ENCODE assay signal across 8 cellular contexts in genomic region chr19:45440259-45440638, GRCh38. TPM values are rescaled to one million over a fixed set of nuclear protein-coding genes. Genes with fewer than 3 reads are reported as not detected.
DNase-seq lines count a peak whose midpoint lies in the region; ATAC-seq and TF ChIP-seq lines count a peak whose summit lies in the region.

No MANE protein-coding gene starts in this region.

- peaks cover 6% of the 10 kb centered on the region for H3K4me1 ChIP-seq in iPS-18a (ENCODE audit: control insufficient read depth, low read depth, low read length)

- no peak for ATAC-seq in activated naive CD4-positive, alpha-beta T cell treated with anti-CD3 and anti-CD28 coated beads, Interleukin-2, amount 50 U/mL, for 72 hours
- ATAC-seq in stimulated activated memory B cell treated with anti-CD40 and anti-IgM and Interleukin-4, amounts not matched to agents 10 μg/mL and 1 μg/mL and 100 μg/mL, for 72 hours = no peak
- ATAC-seq in HG02798 (IDR thresholded peaks at IDR 0.05; ENCODE audit: poor library complexity, unreplicated experiment) = no peak
- ATAC-seq in HG02571 (IDR thresholded peaks at IDR 0.05; ENCODE audit: unreplicated experiment) = no peak
- ATAC-seq in GM19351 (IDR thresholded peaks at IDR 0.05; ENCODE audit: unreplicated experiment) = no peak

- no peaks in the 10 kb centered on the region for H3K9me3 Mint-ChIP-seq in activated naive CD4-positive, alpha-beta T cell treated with anti-CD3 and anti-CD28 coated beads, Interleukin-2, amount 50 U/mL, for 72 hours
- H3K9me3 Mint-ChIP-seq in stimulated activated memory B cell treated with anti-CD40 and anti-IgM and Interleukin-4, amounts not matched to agents 10 μg/mL and 1 μg/mL and 100 μg/mL, for 72 hours = no peaks in the 10 kb centered on the region

- peak overlapping the region; percentile 29 to 53 for H3K27ac Mint-ChIP-seq in activated naive CD4-positive, alpha-beta T cell treated with anti-CD3 and anti-CD28 coated beads, Interleukin-2, amount 50 U/mL, for 72 hours
- H3K27ac Mint-ChIP-seq in stimulated activated memory B cell treated with anti-CD40 and anti-IgM and Interleukin-4, amounts not matched to agents 10 μg/mL and 1 μg/mL and 100 μg/mL, for 72 hours = peak overlapping the region; percentile 62

- H3K36me3 Mint-ChIP-seq in activated naive CD4-positive, alpha-beta T cell treated with anti-CD3 and anti-CD28 coated beads, Interleukin-2, amount 50 U/mL, for 72 hours = no peaks in the 10 kb centered on the region
- no peaks in the 10 kb centered on the region for H3K36me3 Mint-ChIP-seq in stimulated activated memory B cell treated with anti-CD40 and anti-IgM and Interleukin-4, amounts not matched to agents 10 μg/mL and 1 μg/mL and 100 μg/mL, for 72 hours

- DNase-seq in HL-60 (ENCODE audit: low read depth in 1 of 2, low spot score in 1 of 2) = no peak
- DNase-seq in activated naive CD4-positive, alpha-beta T cell treated with anti-CD3 and anti-CD28 coated beads, Interleukin-2, amount 50 U/mL, for 72 hours (ENCODE audit: low spot score in 2 of 2) = no peak
- DNase-seq in effector CD8-positive, alpha-beta T cell (lab: John Stamatoyannopoulos, UW) = no peak

- no peaks in the 10 kb centered on the region for H3K36me3 ChIP-seq in iPS-18a (ENCODE audit: control insufficient read depth, low read depth, low read length)

- no peaks in the 10 kb centered on the region for H3K27me3 Mint-ChIP-seq in stimulated activated memory B cell treated with anti-CD40 and anti-IgM and Interleukin-4, amounts not matched to agents 10 μg/mL and 1 μg/mL and 100 μg/mL, for 72 hours

- peak overlapping the region; percentile 38 for H3K4me3 ChIP-seq in HL-60 (replicated peaks; ENCODE audit: insufficient read depth, low read length)
- H3K4me3 ChIP-seq in iPS-18a (ENCODE audit: low read length) = peak overlapping the region; percentile 58

- H3K9ac ChIP-seq in iPS-18a (ENCODE audit: low read length) = no peak overlapping the region

- no peaks in the 10 kb centered on the region for H3K27me3 ChIP-seq in HL-60 (ENCODE audit: insufficient read depth, poor library complexity, severe bottlenecking)
- peaks cover 7% of the 10 kb centered on the region for H3K27me3 ChIP-seq in iPS-18a (ENCODE audit: control insufficient read depth, insufficient read depth, low read length)

- no peaks in the 10 kb centered on the region for H3K9me3 ChIP-seq in iPS-18a (ENCODE audit: control insufficient read depth, low read depth, low read length)

- peak overlapping the region; percentile 79 for H3K4me3 Mint-ChIP-seq in stimulated activated memory B cell treated with anti-CD40 and anti-IgM and Interleukin-4, amounts not matched to agents 10 μg/mL and 1 μg/mL and 100 μg/mL, for 72 hours

- peaks cover 37% of the 10 kb centered on the region for H3K4me1 Mint-ChIP-seq in stimulated activated memory B cell treated with anti-CD40 and anti-IgM and Interleukin-4, amounts not matched to agents 10 μg/mL and 1 μg/mL and 100 μg/mL, for 72 hours

- no peak overlapping the region for H3K27ac ChIP-seq in HL-60 (replicated peaks)
- no peak overlapping the region for H3K27ac ChIP-seq in iPS-18a (ENCODE audit: low read length)

- no peak for TF ChIP-seq CTCF in HL-60 (IDR thresholded peaks at IDR 0.05; ENCODE audit: insufficient read depth, low read length)

RNA-seq across cellular contexts. Expression of gene ERCC1, which starts 16.5 kb away (rescaled TPM):
- 10 to 100 TPM in 1 of 2 donors, 1 to 10 TPM in 1; 9.7 to 60.7 TPM for total RNA-seq in activated naive CD4-positive, alpha-beta T cell treated with anti-CD3 and anti-CD28 coated beads, Interleukin-2, amount 50 U/mL, for 72 hours

RNA-seq across cellular contexts. Expression of gene FOSB, which starts 27.5 kb away (rescaled TPM):
- total RNA-seq in activated naive CD4-positive, alpha-beta T cell treated with anti-CD3 and anti-CD28 coated beads, Interleukin-2, amount 50 U/mL, for 72 hours = 10 to 100 TPM; 19.9 to 37.6 TPM

RNA-seq across cellular contexts. Expression of gene POLR1G, which starts 33.8 kb away (rescaled TPM):
- total RNA-seq in activated naive CD4-positive, alpha-beta T cell treated with anti-CD3 and anti-CD28 coated beads, Interleukin-2, amount 50 U/mL, for 72 hours = 10 to 100 TPM in 1 of 2 donors, 1 to 10 TPM in 1; 6.8 to 14.1 TPM

RNA-seq across cellular contexts. Expression of gene PPP1R13L, which starts 35.4 kb away (rescaled TPM):
- total RNA-seq in activated naive CD4-positive, alpha-beta T cell treated with anti-CD3 and anti-CD28 coated beads, Interleukin-2, amount 50 U/mL, for 72 hours = 10 to 100 TPM; 10.9 to 52.2 TPM

RNA-seq across cellular contexts. Expression of gene RTN2, which starts 56.6 kb away (rescaled TPM):
- total RNA-seq in activated naive CD4-positive, alpha-beta T cell treated with anti-CD3 and anti-CD28 coated beads, Interleukin-2, amount 50 U/mL, for 72 hours = 1 to 10 TPM; 3.2 to 5.1 TPM
